In the genomic region with DNA sequence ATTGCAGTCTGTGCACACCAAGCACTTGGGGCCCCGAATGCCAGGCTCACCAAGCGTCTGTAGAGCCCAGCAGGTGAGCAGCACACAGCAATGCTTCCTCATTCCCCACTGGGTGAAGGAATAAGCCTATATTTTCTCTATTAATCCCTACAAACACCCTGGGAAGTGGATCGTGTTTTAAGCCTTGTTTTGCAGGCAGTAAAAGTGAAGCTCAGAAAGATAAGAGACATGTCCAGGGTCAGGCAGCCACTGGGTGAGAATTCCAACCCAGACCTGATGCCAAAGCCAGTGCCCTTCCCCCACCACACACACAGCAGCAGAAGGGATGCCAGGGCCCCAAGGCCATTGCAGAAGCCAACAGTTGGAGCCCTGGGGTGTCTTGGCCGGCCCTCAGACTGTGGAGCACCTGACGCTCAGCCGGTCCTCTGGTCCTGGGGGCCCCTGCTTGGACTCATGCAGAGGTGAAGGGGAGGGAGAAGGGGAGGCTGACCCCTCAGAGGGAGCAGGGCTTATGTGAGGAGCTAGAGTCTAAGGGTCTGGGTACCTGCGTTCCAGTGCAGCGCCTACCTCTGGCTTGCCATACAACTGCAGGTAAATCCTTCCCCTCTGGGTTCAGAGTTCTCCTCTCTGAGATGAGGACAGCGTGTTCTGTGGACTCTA, we compare ENCODE assay signal across 14 cellular contexts. TPM values are rescaled to one million over a fixed set of nuclear protein-coding genes. Genes with fewer than 3 reads are reported as not detected.
DNase-seq lines count a peak whose midpoint lies in the region; ATAC-seq and TF ChIP-seq lines count a peak whose summit lies in the region.
"Had no signal": no experiment of that assay in that cellular context is flagged by ENCODE, and none has a peak within 500 bp of the region (broad histone marks: within the 10 kb centered on the region; RNA-seq: fewer than 3 reads in every experiment).

No MANE protein-coding gene starts in this region.

- no peaks in the 10 kb centered on the region for H3K36me3 Mint-ChIP-seq in progenitor cell of endocrine pancreas (ENCODE audit: insufficient read depth)
- no peaks in the 10 kb centered on the region for H3K36me3 Mint-ChIP-seq in activated naive CD4-positive, alpha-beta T cell treated with anti-CD3 and anti-CD28 coated beads, Interleukin-2, amount 50 U/mL, for 72 hours
- H3K36me3 Mint-ChIP-seq: CD4-positive, CD25-positive, alpha-beta regulatory T cell had no signal

- peaks cover 42% of the 10 kb centered on the region for H3K4me1 ChIP-seq in PC-9 (replicated peaks; ENCODE audit: insufficient read depth)
- peaks cover 4 to 99% (median 75%) of the 10 kb centered on the region in 3 donors for H3K4me1 ChIP-seq in gastroesophageal sphincter

- no peak overlapping the region for H3K27ac ChIP-seq in PC-9
- peak overlapping the region in 3 of 4 donors; percentile 78 to 88 (median 85) for H3K27ac ChIP-seq in gastroesophageal sphincter
- H3K27ac ChIP-seq: upper lobe of right lung had no signal

- DNase-seq in GM12865 (ENCODE audit: low read depth) (no peak), PC-9 (peak in 1 of 2 experiments; percentile 68), progenitor cell of endocrine pancreas (ENCODE audit: low spot score, unreplicated experiment) (no peak), SKM-1 (lab: John Stamatoyannopoulos, UW; ENCODE audit: unreplicated experiment) (no peak), medulla oblongata (ENCODE audit: extremely low spot score) (no peak)
- no peak for DNase-seq in stimulated activated CD4-positive, alpha-beta T cell treated with anti-CD3 and anti-CD28 coated beads, Interleukin-4, amount 100 ng/mL, for 4 hours
- no peak for DNase-seq in activated naive CD4-positive, alpha-beta T cell treated with anti-CD3 and anti-CD28 coated beads, Interleukin-2, amount 50 U/mL, for 72 hours (ENCODE audit: low spot score in 2 of 2)
- DNase-seq: CD4-positive, CD25-positive, alpha-beta regulatory T cell; MG63; NCI-H345; SIG-M5; upper lobe of right lung had no signal

- WGBS in gastroesophageal sphincter (ENCODE audit: low coverage in 1 of 2), 2 donors = 54 to 74% methylated on average over 4 to 6 of the region's 9 CpGs

- intact Hi-C loops in PC-9 (cut with micrococcal nuclease; ENCODE audit: unreplicated experiment) = no loop called here

- H3K36me3 ChIP-seq in PC-9 (ENCODE audit: low read depth) (no peaks in the 10 kb centered on the region), gastroesophageal sphincter (no peaks in the 10 kb centered on the region)
- H3K36me3 ChIP-seq: MG63, upper lobe of right lung had no signal

- no peaks in the 10 kb centered on the region for H3K79me2 ChIP-seq in PC-9 (ENCODE audit: low read depth)

- no peak for TF ChIP-seq POLR2A in gastroesophageal sphincter (IDR thresholded peaks at IDR 0.05)

- H3F3A ChIP-seq in PC-9 (ENCODE audit: insufficient read depth, low read depth) = peaks cover 28% of the 10 kb centered on the region; the same call in 1 of the 2 replicates

- H4K20me1 ChIP-seq in PC-9 (ENCODE audit: insufficient read depth) = 0 out of 2 replicates have a peak, but pooled peaks cover 4% of the 10 kb centered on the region

- BruUV-seq in PC-9 (replicated peaks; lab: Mats Ljungman, UMichigan) = no TSS peak

- H3K4me2 ChIP-seq in PC-9 = 0 out of 2 replicates have a peak overlapping the region, but pooled peaks have one; percentile 6

- peaks cover 11% of the 10 kb centered on the region for H3K4me1 Mint-ChIP-seq in progenitor cell of endocrine pancreas (ENCODE audit: low read depth)

- H3K4me3 ChIP-seq in GM12865 (ENCODE audit: low read depth, low read length) = no peak overlapping the region
- no peak overlapping the region for H3K4me3 ChIP-seq in PC-9
- H3K4me3 ChIP-seq in gastroesophageal sphincter = no peak overlapping the region
- H3K4me3 ChIP-seq: MG63, upper lobe of right lung had no signal

- no peaks in the 10 kb centered on the region for H3K9me3 Mint-ChIP-seq in progenitor cell of endocrine pancreas (ENCODE audit: low read depth)
- H3K9me3 Mint-ChIP-seq in activated naive CD4-positive, alpha-beta T cell treated with anti-CD3 and anti-CD28 coated beads, Interleukin-2, amount 50 U/mL, for 72 hours = no peaks in the 10 kb centered on the region
- H3K9me3 Mint-ChIP-seq: activated T-helper 2 cell treated with anti-CD3 and anti-CD28 coated beads, Interferon-gamma antibody, Interleukin-2, Interleukin-4, amounts not matched to agents 10 μg/mL and 5 μg/mL and 100 μg/mL, durations not matched to agents 14 hours and 24 hours and 36 hours had no signal

- no peak for TF ChIP-seq EP300 in gastroesophageal sphincter (IDR thresholded peaks at IDR 0.05)

- peaks cover 19% of the 10 kb centered on the region for H3K27me3 Mint-ChIP-seq in progenitor cell of endocrine pancreas

- no peak overlapping the region for H3K27ac Mint-ChIP-seq in progenitor cell of endocrine pancreas
- H3K27ac Mint-ChIP-seq in activated naive CD4-positive, alpha-beta T cell treated with anti-CD3 and anti-CD28 coated beads, Interleukin-2, amount 50 U/mL, for 72 hours = no peak overlapping the region
- H3K27ac Mint-ChIP-seq: activated T-helper 2 cell treated with anti-CD3 and anti-CD28 coated beads, Interferon-gamma antibody, Interleukin-2, Interleukin-4, amounts not matched to agents 10 μg/mL and 5 μg/mL and 100 μg/mL, durations not matched to agents 14 hours and 24 hours and 36 hours; CD4-positive, CD25-positive, alpha-beta regulatory T cell had no signal

- no peak overlapping the region for H3K4me3 Mint-ChIP-seq in progenitor cell of endocrine pancreas (ENCODE audit: low read depth)
- H3K4me3 Mint-ChIP-seq: CD4-positive, CD25-positive, alpha-beta regulatory T cell had no signal

- ATAC-seq in gastroesophageal sphincter = no peak
- ATAC-seq in activated naive CD4-positive, alpha-beta T cell treated with anti-CD3 and anti-CD28 coated beads, Interleukin-2, amount 50 U/mL, for 72 hours = no peak

- H3K27me3 ChIP-seq in PC-9 (ENCODE audit: insufficient read depth, low read depth) (peaks cover 19% of the 10 kb centered on the region), gastroesophageal sphincter (no peaks in the 10 kb centered on the region)
- H3K27me3 ChIP-seq: MG63, upper lobe of right lung had no signal

- H3K9me2 ChIP-seq in PC-9 (ENCODE audit: insufficient read depth) = no peaks in the 10 kb centered on the region

- no peak overlapping the region for H2AFZ ChIP-seq in PC-9

- H3K9me3 ChIP-seq in PC-9 (ENCODE audit: insufficient read depth, low read depth) (no peaks in the 10 kb centered on the region), gastroesophageal sphincter (no peaks in the 10 kb centered on the region)
- H3K9me3 ChIP-seq: MG63, upper lobe of right lung had no signal

- POLR2A ChIA-PET in PC-9 (lab: Charles Lee; ENCODE audit: unreplicated experiment) = no interaction called here

- peak; percentile 27 for TF ChIP-seq CTCF in GM12865 (IDR thresholded peaks at IDR 0.05; ENCODE audit: insufficient read depth, low read depth, low read length, missing control alignments)
- TF ChIP-seq CTCF in PC-9 (conservative IDR thresholded peaks at IDR 0.05) = no peak; the same call in 1 of the 2 replicates
- no peak for TF ChIP-seq CTCF in gastroesophageal sphincter (IDR thresholded peaks at IDR 0.05)
- TF ChIP-seq CTCF in progenitor cell of endocrine pancreas (IDR thresholded peaks at IDR 0.05; ENCODE audit: unreplicated experiment) = peak; percentile 35

- CTCF ChIA-PET in PC-9 (lab: Charles Lee) = no interaction called here

RNA-seq across cellular contexts. Expression of a gene that starts 26.3 kb away (rescaled TPM):
- total RNA-seq in PC-9 (2021) (1.8 and 2.0 TPM in 2 replicates), gastroesophageal sphincter (10 to 100 TPM; 31.6 to 50.5 (median 37.4) TPM), progenitor cell of endocrine pancreas (1.4 and 1.5 TPM in 2 replicates)
- total RNA-seq in activated naive CD4-positive, alpha-beta T cell treated with anti-CD3 and anti-CD28 coated beads, Interleukin-2, amount 50 U/mL, for 72 hours = under 1 TPM; 0.18 to 0.53 TPM

RNA-seq across cellular contexts. Expression of a gene that starts 46.9 kb away (rescaled TPM):
- 0.25 TPM in 1 of 2 replicates, not detected in the other for total RNA-seq in PC-9 (2021)
- under 1 TPM in 3 of 4 donors, not detected in 1; 0.13 to 0.62 (median 0.22) TPM for total RNA-seq in gastroesophageal sphincter
- total RNA-seq in progenitor cell of endocrine pancreas = 2.9 and 3.1 TPM in 2 replicates
- under 1 TPM; 0.09 to 0.49 TPM for total RNA-seq in activated naive CD4-positive, alpha-beta T cell treated with anti-CD3 and anti-CD28 coated beads, Interleukin-2, amount 50 U/mL, for 72 hours
- total RNA-seq: CD4-positive, CD25-positive, alpha-beta regulatory T cell had no signal

Comparison
In these comparisons a context has a peak if more than half of its experiments do, and no peak if none do; other contexts are left out.
1. CTCF ChIP-seq: peak in GM12865 (single experiment) and progenitor cell of endocrine pancreas (single experiment); none in PC-9 (single experiment) and gastroesophageal sphincter (0 of 4).
2. RNA of a gene that starts 26.3 kb away (total RNA-seq): 31.6 to 50.5 TPM in gastroesophageal sphincter; 1.8 to 2.0 TPM in PC-9, 1.4 to 1.5 TPM in progenitor cell of endocrine pancreas and 0.18 to 0.53 TPM in activated naive CD4-positive, alpha-beta T cell treated with anti-CD3 and anti-CD28 coated beads, Interleukin-2, amount 50 U/mL, for 72 hours; every median in the first group is over 10 times any median in the second.